Comparison of ENCODE assay signal across 13 cellular contexts in genomic region chr2:20916604-20917286, GRCh38.
DNase-seq lines count a peak whose midpoint lies in the region; ATAC-seq, FAIRE-seq and TF ChIP-seq lines count a peak whose summit lies in the region.
"Had no signal": no experiment of that assay in that cellular context is flagged by ENCODE, and none has a peak within 500 bp of the region (broad histone marks: within the 10 kb centered on the region; RNA-seq: fewer than 3 reads in every experiment).

No MANE protein-coding gene starts in this region.

- H3K27ac ChIP-seq in HepG2 (ENCODE audit: extremely low read length, insufficient read depth, low read length) = no peak overlapping the region
- H3K27ac ChIP-seq in naive thymus-derived CD4-positive, alpha-beta T cell (ENCODE audit: low read depth, low read length) = no peak overlapping the region
- H3K27ac ChIP-seq: vagina had no signal

- H3K36me3 ChIP-seq in HepG2 (replicated peaks in 1 of 2; ENCODE audit: control insufficient read depth in 1 of 2, insufficient read depth in 2 of 2, low read length in 2 of 2) = no peaks in the 10 kb centered on the region
- H3K36me3 ChIP-seq in naive thymus-derived CD4-positive, alpha-beta T cell (ENCODE audit: control insufficient read depth in 2 of 3, insufficient read depth in 3 of 3, low read length in 3 of 3) = no peaks in the 10 kb centered on the region
- H3K36me3 ChIP-seq: vagina had no signal

- ATAC-seq in HepG2 = peak; percentile 94
- ATAC-seq in naive thymus-derived CD4-positive, alpha-beta T cell = no peak

- H3K4me3 ChIP-seq in AG09309 (ENCODE audit: control insufficient read depth, low read depth, low read length) = no peak overlapping the region
- H3K4me3 ChIP-seq in HepG2 (replicated peaks in 1 of 3; ENCODE audit: insufficient read depth in 1 of 3, low read depth in 2 of 3, low read length in 3 of 3) = peak overlapping the region in 1 of 3 experiments; percentile 31; a peak in 2 of 6 replicates
- no peak overlapping the region for H3K4me3 ChIP-seq in naive thymus-derived CD4-positive, alpha-beta T cell (ENCODE audit: low read length)
- H3K4me3 ChIP-seq: vagina had no signal

- BruUV-seq in HepG2 (replicated peaks; lab: Mats Ljungman, UMichigan) = no TSS peak

- H2AFZ ChIP-seq in HepG2 (ENCODE audit: low read length) = peak overlapping the region; percentile 42

- POLR2A ChIA-PET in HepG2 (lab: Yijun Ruan, JAX) = no interaction called here
- POLR2A ChIA-PET in naive thymus-derived CD4-positive, alpha-beta T cell (lab: Charles Lee) = no interaction called here

- TF ChIP-seq CTCF in AG09309 (IDR thresholded peaks at IDR 0.05; ENCODE audit: control insufficient read depth, insufficient read depth, low read depth, low read length, missing control alignments) (peak; percentile 27), HepG2 (CRISPR knock-in tag; IDR thresholded peaks at IDR 0.05) (peak; percentile 88)

- no peak overlapping the region for H3K27ac Mint-ChIP-seq in naive thymus-derived CD4-positive, alpha-beta T cell

- peaks cover 0 to 3% (median 0%) of the 10 kb centered on the region in 11 donors for H3K9me3 Mint-ChIP-seq in naive thymus-derived CD4-positive, alpha-beta T cell

- DNase-seq in AG09309 (ENCODE audit: low read depth) (no peak), HuH-7.5 (ENCODE audit: low spot score) (peak; percentile 54), cerebellar nuclear complex (lab: John Stamatoyannopoulos, UW) (peak; percentile 64 to 82), HepG2 (ENCODE audit: low spot score) (peak; percentile 74), NCI-H345 (lab: John Stamatoyannopoulos, UW) (no peak), NCI-H774 (lab: John Stamatoyannopoulos, UW) (no peak)
- DNase-seq in naive thymus-derived CD4-positive, alpha-beta T cell = no peak
- DNase-seq in activated effector memory CD4-positive, alpha-beta T cell treated with anti-CD3 and anti-CD28 coated beads, Interleukin-2, amount 50 U/mL, for 16 hours = no peak
- DNase-seq: COR-L47; effector CD8-positive, alpha-beta T cell; GOT3; NCI-H1105 had no signal

- TF ChIP-seq POLR2A in HepG2 (IDR thresholded peaks at IDR 0.05; ENCODE audit: insufficient read depth in 1 of 2, low read depth in 2 of 2, low read length in 2 of 2) = no peak

- H3K4me3 Mint-ChIP-seq in naive thymus-derived CD4-positive, alpha-beta T cell = no peak overlapping the region

- in situ Hi-C loops in HepG2 (cut with HindIII; ENCODE audit: extremely low pct_ligation_motif_present, low pct_unique_long_range_greater_than_20kb) = no loop called here

- H3K4me2 ChIP-seq in HepG2 (ENCODE audit: low read depth, low read length) = peak overlapping the region; percentile 73

- no peaks in the 10 kb centered on the region for H3K36me3 Mint-ChIP-seq in naive thymus-derived CD4-positive, alpha-beta T cell

- H3K27me3 Mint-ChIP-seq in naive thymus-derived CD4-positive, alpha-beta T cell = peaks cover 11 to 54% (median 34%) of the 10 kb centered on the region in 5 donors

- peaks cover 14% of the 10 kb centered on the region for H3K4me1 ChIP-seq in HepG2 (ENCODE audit: insufficient read depth, low read length)
- H3K4me1 ChIP-seq in naive thymus-derived CD4-positive, alpha-beta T cell (ENCODE audit: control insufficient read depth in 2 of 2, insufficient read depth in 2 of 2, low read length in 2 of 2) = no peaks in the 10 kb centered on the region

- TF ChIP-seq EP300 in HepG2 (IDR thresholded peaks at IDR 0.05; ENCODE audit: low read depth in 2 of 2, low read length in 2 of 2) (no peak), HepG2 (CRISPR knock-in tag; IDR thresholded peaks at IDR 0.05; ENCODE audit: borderline replicate concordance) (no peak)

- H3K27me3 ChIP-seq in HepG2 (ENCODE audit: control insufficient read depth in 1 of 2, insufficient read depth in 2 of 2, low read length in 2 of 2) = peaks cover 0 to 22% of the 10 kb centered on the region in 2 experiments; a peak in 4 of 5 replicates
- H3K27me3 ChIP-seq in naive thymus-derived CD4-positive, alpha-beta T cell (ENCODE audit: control insufficient read depth in 2 of 2, insufficient read depth in 2 of 2, low read length in 2 of 2) = peaks cover 0 to 3% of the 10 kb centered on the region in 2 donors
- H3K27me3 ChIP-seq: vagina had no signal

- H3K4me1 Mint-ChIP-seq in naive thymus-derived CD4-positive, alpha-beta T cell = peaks cover 0 to 5% (median 0%) of the 10 kb centered on the region in 7 donors

- no peaks in the 10 kb centered on the region for H3K9me3 ChIP-seq in HepG2 (ENCODE audit: low read length)
- no peaks in the 10 kb centered on the region for H3K9me3 ChIP-seq in naive thymus-derived CD4-positive, alpha-beta T cell (ENCODE audit: control insufficient read depth in 2 of 3, low read length in 3 of 3)
- H3K9me3 ChIP-seq: vagina had no signal

- 25% methylated on average over 7 of the region's 7 CpGs for WGBS in HepG2 (ENCODE audit: low lambda C conversion rate)

- H4K20me1 ChIP-seq in HepG2 (ENCODE audit: insufficient read depth, low read length) = no peaks in the 10 kb centered on the region

- H3K79me2 ChIP-seq in HepG2 (ENCODE audit: insufficient read depth, low read length) = no peaks in the 10 kb centered on the region

- peak; percentile 70 for TF ChIP-seq RAD21 in HepG2 (CRISPR knock-in tag; IDR thresholded peaks at IDR 0.05)

- FAIRE-seq in HepG2 (lab: Jason Lieb, UNC) = peak; percentile 96

- no peak overlapping the region for H3K9ac ChIP-seq in HepG2 (ENCODE audit: insufficient read depth, low read depth, low read length)

- CTCF ChIA-PET in HepG2 (lab: Yijun Ruan, JAX; ENCODE audit: low intra/inter-chr PET ratio, low total read pairs) = interaction anchor here (0.7 to 1.4 kb wide), 5 partner anchors 134 to 255 kb away, joined by 3 to 8 read pairs (median 4); no protein-coding TSS in a partner anchor
- CTCF ChIA-PET in naive thymus-derived CD4-positive, alpha-beta T cell (lab: Charles Lee) = no interaction called here

- intact Hi-C loops in HepG2 (cut with micrococcal nuclease; ENCODE audit: unreplicated experiment) = loop anchor here (1.0 to 5.0 kb wide), 3 partner anchors 46 to 240 kb away; no protein-coding TSS in a partner anchor
- intact Hi-C loops in naive thymus-derived CD4-positive, alpha-beta T cell (cut with micrococcal nuclease) = no loop called here

TF ChIP-seq in HepG2, 621 proteins besides CTCF, POLR2A, EP300 and RAD21 (continues in another document):
- TF ChIP-seq SMARCC2 (IDR thresholded peaks at IDR 0.05) (no peak), ZXDC (CRISPR knock-in tag; IDR thresholded peaks at IDR 0.05) (no peak), ZNF24 (IDR thresholded peaks at IDR 0.05) (no peak), CREB1 (IDR thresholded peaks at IDR 0.05) (no peak), CREB1 (CRISPR knock-in tag; IDR thresholded peaks at IDR 0.05) (peak; percentile 59; the same call in 1 of the 2 replicates), TRAFD1 (CRISPR knock-in tag; IDR thresholded peaks at IDR 0.05; ENCODE audit: borderline replicate concordance) (no peak), ZNF670 (CRISPR knock-in tag; IDR thresholded peaks at IDR 0.05; ENCODE audit: borderline replicate concordance) (no peak), PPARG (CRISPR knock-in tag; conservative IDR thresholded peaks at IDR 0.05) (peak; percentile 34; the same call in 1 of the 2 replicates), ATF7 (IDR thresholded peaks at IDR 0.05) (no peak), ATF7 (CRISPR knock-in tag; IDR thresholded peaks at IDR 0.05) (no peak), ZNF17 (CRISPR knock-in tag; IDR thresholded peaks at IDR 0.05) (no peak), TBX2 (CRISPR knock-in tag; IDR thresholded peaks at IDR 0.05; ENCODE audit: borderline replicate concordance) (peak; percentile 12; the same call in 1 of the 2 replicates), PHF21A (CRISPR knock-in tag; IDR thresholded peaks at IDR 0.05) (peak; percentile 18; the same call in 1 of the 2 replicates), ATF1 (CRISPR knock-in tag; IDR thresholded peaks at IDR 0.05) (peak; percentile 60), SMC3 (IDR thresholded peaks at IDR 0.05; ENCODE audit: low read length) (peak; percentile 65), ZNF577 (CRISPR knock-in tag; IDR thresholded peaks at IDR 0.05; ENCODE audit: borderline replicate concordance, low read depth) (no peak), RELA (CRISPR knock-in tag; IDR thresholded peaks at IDR 0.05) (no peak), ZNF546 (CRISPR knock-in tag; conservative IDR thresholded peaks at IDR 0.05) (no peak)

Comparison
In these comparisons a context has a peak if more than half of its experiments do, and no peak if none do; other contexts are left out.
1. DNase-seq: peak in HuH-7.5 (single experiment), cerebellar nuclear complex (2 of 2) and HepG2 (single experiment); none in AG09309 (single experiment), naive thymus-derived CD4-positive, alpha-beta T cell (0 of 9), NCI-H345 (single experiment), activated effector memory CD4-positive, alpha-beta T cell treated with anti-CD3 and anti-CD28 coated beads, Interleukin-2, amount 50 U/mL, for 16 hours (single experiment) and NCI-H774 (single experiment).